In genomic region chr2:178277741-178278197, GRCh38 we compare ENCODE assay signal across 10 cellular contexts.
A peak's percentile ranks its signal among the peaks of the same experiment; 100 is the strongest.
DNase-seq lines count a peak whose midpoint lies in the region; ATAC-seq and TF ChIP-seq lines count a peak whose summit lies in the region.
"Had no signal": no experiment of that assay in that cellular context is flagged by ENCODE, and none has a peak within 500 bp of the region (broad histone marks: within the 10 kb centered on the region; RNA-seq: fewer than 3 reads in every experiment).

No MANE protein-coding gene starts in this region.

- ATAC-seq in body of pancreas (peak; percentile 58), right lobe of liver (peak; percentile 76 to 92 (median 85)), GM18907 (IDR thresholded peaks at IDR 0.05; ENCODE audit: unreplicated experiment) (no peak)
- ATAC-seq in stimulated activated effector memory CD8-positive, alpha-beta T cell treated with anti-CD3 and anti-CD28 coated beads, Interleukin-12 subunit alpha, Interleukin-12 subunit beta, amount 100 ng/mL, for 72 hours: no peak

- H3K36me3 ChIP-seq in breast epithelium: no peaks in the 10 kb centered on the region
- no peaks in the 10 kb centered on the region for H3K36me3 ChIP-seq in body of pancreas (replicated peaks in 1 of 2; ENCODE audit: insufficient read depth in 1 of 2, low read depth in 2 of 2)
- no peaks in the 10 kb centered on the region for H3K36me3 ChIP-seq in right lobe of liver

- 12% methylated on average over 6 of the region's 6 CpGs for WGBS in body of pancreas, 2 donors
- 19% methylated on average over 6 of the region's 6 CpGs for WGBS in right lobe of liver (ENCODE audit: insufficient coverage, low coverage, low lambda C conversion rate, missing lambda C conversion rate)

- H3K27ac ChIP-seq in breast epithelium (no peak overlapping the region), body of pancreas (peak overlapping the region in 1 of 4 donors; percentile 6), right lobe of liver (peak overlapping the region in 2 of 3 donors; percentile 80 to 85)

- H3K27me3 Mint-ChIP-seq in MCF 10A (ENCODE audit: insufficient read depth, unreplicated experiment): no peaks in the 10 kb centered on the region

- POLR2A ChIA-PET in MCF 10A (lab: Yijun Ruan, JAX): interaction anchor here (1.6 to 3.0 kb wide), 2 partner anchors 20 to 83 kb away, joined by 4 to 27 read pairs; partner anchors contain the start of gene OSBPL6

- H3K4me1 Mint-ChIP-seq in MCF 10A (ENCODE audit: insufficient read depth, unreplicated experiment): peaks cover 48% of the 10 kb centered on the region
- H3K4me1 Mint-ChIP-seq in stimulated activated effector memory CD8-positive, alpha-beta T cell treated with anti-CD3 and anti-CD28 coated beads, Interleukin-12 subunit alpha, Interleukin-12 subunit beta, amount 100 ng/mL, for 72 hours: no peaks in the 10 kb centered on the region

- no peak overlapping the region for H3K4me3 ChIP-seq in breast epithelium
- no peak overlapping the region for H3K4me3 ChIP-seq in body of pancreas
- H3K4me3 ChIP-seq in right lobe of liver: peak overlapping the region in 1 of 3 donors; percentile 15

- DNase-seq in MCF 10A (ENCODE audit: unreplicated experiment) (no peak), breast epithelium (ENCODE audit: low spot score in 2 of 2) (no peak), body of pancreas (peak in 1 of 4 donors; percentile 21), right lobe of liver (peak in 1 of 3 donors; percentile 66), SIG-M5 treated with dmso at 0.1 percent for 504 hours (lab: John Stamatoyannopoulos, UW; ENCODE audit: unreplicated experiment) (no peak), posterior cingulate gyrus (no peak)
- no peak for DNase-seq in stimulated activated effector memory CD8-positive, alpha-beta T cell treated with anti-CD3 and anti-CD28 coated beads, Interleukin-12 subunit alpha, Interleukin-12 subunit beta, amount 100 ng/mL, for 72 hours (ENCODE audit: low spot score in 2 of 2)
- DNase-seq: NCI-H2081 treated with DMSO at 0.1 percent for 48 hours, SW 1271 had no signal

- intact Hi-C loops in MCF 10A (cut with micrococcal nuclease): no loop called here
- intact Hi-C loops in breast epithelium (cut with DNase I; ENCODE audit: low total_unique reads): no loop called here
- intact Hi-C loops in body of pancreas (cut with DNase I): no loop called here
- intact Hi-C loops in right lobe of liver (cut with DNase I): no loop called here
- intact Hi-C loops in posterior cingulate gyrus (cut with DNase I): no loop called here

- peaks cover 0 to 7% of the 10 kb centered on the region in 2 donors for H3K4me1 ChIP-seq in breast epithelium
- peaks cover 16% of the 10 kb centered on the region for H3K4me1 ChIP-seq in body of pancreas
- H3K4me1 ChIP-seq in right lobe of liver: peaks cover 0 to 32% (median 12%) of the 10 kb centered on the region in 4 donors

- H3K9me3 Mint-ChIP-seq in MCF 10A (ENCODE audit: unreplicated experiment): no peaks in the 10 kb centered on the region
- no peaks in the 10 kb centered on the region for H3K9me3 Mint-ChIP-seq in stimulated activated effector memory CD8-positive, alpha-beta T cell treated with anti-CD3 and anti-CD28 coated beads, Interleukin-12 subunit alpha, Interleukin-12 subunit beta, amount 100 ng/mL, for 72 hours

- no TSS peak for BruUV-seq in MCF 10A (replicated peaks; lab: Mats Ljungman, UMichigan)

- peak overlapping the region; percentile 62 for H3K27ac Mint-ChIP-seq in MCF 10A (ENCODE audit: low read depth, unreplicated experiment)
- H3K27ac Mint-ChIP-seq in stimulated activated effector memory CD8-positive, alpha-beta T cell treated with anti-CD3 and anti-CD28 coated beads, Interleukin-12 subunit alpha, Interleukin-12 subunit beta, amount 100 ng/mL, for 72 hours: no peak overlapping the region

- peaks cover 15% of the 10 kb centered on the region for H3K36me3 Mint-ChIP-seq in MCF 10A (ENCODE audit: insufficient read depth, unreplicated experiment)
- H3K36me3 Mint-ChIP-seq in stimulated activated effector memory CD8-positive, alpha-beta T cell treated with anti-CD3 and anti-CD28 coated beads, Interleukin-12 subunit alpha, Interleukin-12 subunit beta, amount 100 ng/mL, for 72 hours: no peaks in the 10 kb centered on the region

- CTCF ChIA-PET in MCF 10A (lab: Yijun Ruan, JAX): interaction anchor here (1.0 kb wide), 2 partner anchors 19 to 147 kb away, joined by 3 to 5 read pairs; no protein-coding TSS in a partner anchor

- TF ChIP-seq CTCF in MCF 10A (IDR thresholded peaks at IDR 0.05; ENCODE audit: unreplicated experiment) (no peak), breast epithelium (IDR thresholded peaks at IDR 0.05) (no peak), body of pancreas (IDR thresholded peaks at IDR 0.05) (no peak), right lobe of liver (IDR thresholded peaks at IDR 0.05) (no peak)

- H3K4me3 Mint-ChIP-seq in MCF 10A (ENCODE audit: unreplicated experiment): no peak overlapping the region
- no peak overlapping the region for H3K4me3 Mint-ChIP-seq in stimulated activated effector memory CD8-positive, alpha-beta T cell treated with anti-CD3 and anti-CD28 coated beads, Interleukin-12 subunit alpha, Interleukin-12 subunit beta, amount 100 ng/mL, for 72 hours

- H3K9me3 ChIP-seq in breast epithelium (no peaks in the 10 kb centered on the region), body of pancreas (no peaks in the 10 kb centered on the region), right lobe of liver (no peaks in the 10 kb centered on the region)

- TF ChIP-seq POLR2A in breast epithelium (IDR thresholded peaks at IDR 0.05): no peak
- no peak for TF ChIP-seq POLR2A in body of pancreas (IDR thresholded peaks at IDR 0.05)
- TF ChIP-seq POLR2A in right lobe of liver (IDR thresholded peaks at IDR 0.05): peak; percentile 49

- H3K27me3 ChIP-seq in breast epithelium (no peaks in the 10 kb centered on the region), body of pancreas (no peaks in the 10 kb centered on the region), right lobe of liver (no peaks in the 10 kb centered on the region)

Comparison
In these comparisons a context has a peak if more than half of its experiments do, and no peak if none do; other contexts are left out.
1. H3K27ac ChIP-seq: peak in right lobe of liver (2 of 3); none in breast epithelium (0 of 2).
2. ATAC-seq: peak in body of pancreas (single experiment) and right lobe of liver (4 of 4); none in GM18907 (single experiment) and stimulated activated effector memory CD8-positive, alpha-beta T cell treated with anti-CD3 and anti-CD28 coated beads, Interleukin-12 subunit alpha, Interleukin-12 subunit beta, amount 100 ng/mL, for 72 hours (single experiment).